Comparison of ENCODE assay signal across 8 cellular contexts in the genomic region with DNA sequence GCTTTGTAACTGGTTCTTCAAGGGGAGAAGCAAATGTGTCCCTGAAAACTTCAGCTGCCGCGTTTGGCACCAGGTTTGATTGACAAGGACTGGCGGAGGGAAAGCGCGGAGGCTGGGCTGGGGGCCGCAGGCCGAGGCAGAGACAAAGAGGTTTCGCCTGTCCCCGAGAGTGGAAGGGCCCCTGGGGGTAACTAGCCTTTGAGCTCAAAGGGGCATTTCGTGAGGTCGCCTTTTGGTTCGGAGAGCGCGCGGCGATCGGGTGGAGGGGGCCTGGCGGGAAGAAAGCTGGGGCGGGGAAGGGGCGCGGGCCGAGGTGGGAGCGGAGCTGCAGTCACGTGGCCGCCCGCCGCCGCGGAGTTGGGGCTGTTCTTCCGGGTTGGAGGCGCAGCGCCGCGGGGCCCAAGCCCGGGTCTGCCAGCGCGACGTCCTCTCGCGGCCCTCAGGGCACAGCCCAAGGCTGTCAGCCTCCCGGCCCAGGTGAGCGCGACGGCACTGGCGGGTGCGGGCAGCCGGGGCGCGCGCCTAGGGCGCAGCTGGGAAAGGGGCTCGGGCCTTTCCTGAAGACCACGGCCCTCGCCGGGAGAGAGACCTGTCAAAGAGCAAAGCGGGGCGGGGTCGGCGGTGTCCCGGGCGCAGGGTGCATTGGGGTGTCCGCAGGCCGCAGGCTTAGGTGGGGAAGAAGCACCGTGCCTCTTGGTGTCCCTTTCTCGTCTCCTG. TPM values are rescaled to one million over a fixed set of nuclear protein-coding genes. Genes with fewer than 3 reads are reported as not detected.
DNase-seq lines count a peak whose midpoint lies in the region; ATAC-seq and TF ChIP-seq lines count a peak whose summit lies in the region.

NNT (plus strand) TSS at position 363 of the 717 bp plus-strand sequence. CDS start 6,016 bp downstream, outside the sequence.

- peaks cover 24 to 34% (median 32%) of the 10 kb centered on the region in 3 donors for H3K4me1 Mint-ChIP-seq in IgD-negative memory B cell

- no peaks in the 10 kb centered on the region for H3K9me3 Mint-ChIP-seq in IgD-negative memory B cell

- TF ChIP-seq CTCF in RWPE2 (IDR thresholded peaks at IDR 0.05; ENCODE audit: poor library complexity, severe bottlenecking) (no peak), foreskin keratinocyte (conservative IDR thresholded peaks at IDR 0.05) (no peak), subcutaneous adipose tissue (IDR thresholded peaks at IDR 0.05; ENCODE audit: low read depth) (no peak)

- peak within 1 kb of the TSS; percentile 80 to 91 (median 91) for H3K27ac Mint-ChIP-seq in IgD-negative memory B cell

- H3K27ac ChIP-seq in RWPE2 (ENCODE audit: poor library complexity, severe bottlenecking), result peak within 1 kb of the TSS; percentile 22
- peak within 1 kb of the TSS; percentile 65 for H3K27ac ChIP-seq in foreskin keratinocyte

- H3K36me3 Mint-ChIP-seq in IgD-negative memory B cell, result peaks cover 6% of the 10 kb centered on the region

- peak within 1 kb of the TSS; percentile 86 to 95 (median 92) for H3K4me3 Mint-ChIP-seq in IgD-negative memory B cell

- H2AFZ ChIP-seq in neuron (ENCODE audit: low read depth, low read length), result peak within 1 kb of the TSS; percentile 84

- peaks cover 17% of the 10 kb centered on the region for H3K4me1 ChIP-seq in RWPE2 (ENCODE audit: insufficient read depth, poor library complexity, severe bottlenecking)
- peaks cover 9% of the 10 kb centered on the region for H3K4me1 ChIP-seq in foreskin keratinocyte
- peaks cover 17% of the 10 kb centered on the region for H3K4me1 ChIP-seq in neuron (ENCODE audit: insufficient read depth, low read length)

- DNase-seq in DMS79 (lab: John Stamatoyannopoulos, UW), result peak; percentile 41
- peak; percentile 75 for DNase-seq in RWPE2 (ENCODE audit: low spot score)
- peak; percentile 93 for DNase-seq in activated effector memory CD4-positive, alpha-beta T cell treated with anti-CD3 and anti-CD28 coated beads, Interleukin-2, amount 50 U/mL, for 16 hours
- DNase-seq in foreskin keratinocyte, result no peak

- H3K27me3 Mint-ChIP-seq in IgD-negative memory B cell, result no peaks in the 10 kb centered on the region

- H3K9me3 ChIP-seq in RWPE2 (ENCODE audit: severe bottlenecking) (no peaks in the 10 kb centered on the region), neuron (ENCODE audit: low read length) (no peaks in the 10 kb centered on the region)

- peak; percentile 73 for ATAC-seq in GM21529 (IDR thresholded peaks at IDR 0.05; ENCODE audit: unreplicated experiment)
- ATAC-seq in RWPE2 (ENCODE audit: low read depth), result peak; percentile 77
- peak; percentile 80 for ATAC-seq in foreskin keratinocyte

- no peaks in the 10 kb centered on the region for H3K27me3 ChIP-seq in RWPE2 (ENCODE audit: insufficient read depth, poor library complexity, severe bottlenecking)
- no peaks in the 10 kb centered on the region for H3K27me3 ChIP-seq in foreskin keratinocyte
- H3K27me3 ChIP-seq in neuron (ENCODE audit: insufficient read depth, low read length), result no peaks in the 10 kb centered on the region

- H3K4me3 ChIP-seq in RWPE2 (ENCODE audit: severe bottlenecking), result peak within 1 kb of the TSS; percentile 42
- peak within 1 kb of the TSS; percentile 96 for H3K4me3 ChIP-seq in neuron (ENCODE audit: low read length)

- H3K36me3 ChIP-seq in RWPE2 (ENCODE audit: low read depth) (no peaks in the 10 kb centered on the region), neuron (ENCODE audit: insufficient read depth, low read length) (peaks cover 2% of the 10 kb centered on the region)

RNA-seq across cellular contexts. Expression of gene NNT, which starts in this region (rescaled TPM):
- polyA plus RNA-seq in IgD-negative memory B cell (37.3 TPM), foreskin keratinocyte (9.2 and 13.2 TPM in 2 replicates)
- total RNA-seq in foreskin keratinocyte (34.0 and 39.3 TPM in 2 replicates), subcutaneous adipose tissue (100 to 1,000 TPM in 2 of 4 donors, 10 to 100 TPM in 2; 93.8 to 136 (median 102) TPM)

Comparison
In these comparisons a context has a peak if more than half of its experiments do, and no peak if none do; other contexts are left out.
1. DNase-seq: peak in DMS79 (single experiment), RWPE2 (single experiment) and activated effector memory CD4-positive, alpha-beta T cell treated with anti-CD3 and anti-CD28 coated beads, Interleukin-2, amount 50 U/mL, for 16 hours (single experiment); none in foreskin keratinocyte (0 of 2).
2. Peak in every context shown above with its lines, with median percentiles within 50 percentile points of each other: ATAC-seq.